29 cellular contexts compared by ENCODE assay signal in genomic region chr10:132355754-132356153, GRCh38.
"Had no signal": no experiment of that assay in that cellular context is flagged by ENCODE, and none has a peak within 500 bp of the region (broad histone marks: within the 10 kb centered on the region; RNA-seq: fewer than 3 reads in every experiment).

No MANE protein-coding gene starts in this region.

- H3K4me1 ChIP-seq: ascending aorta, esophagus squamous epithelium, parathyroid adenoma had no signal

- H3K27ac Mint-ChIP-seq: activated CD4-positive, alpha-beta memory T cell treated with anti-CD3 and anti-CD28 coated beads for 36 hours; activated CD4-positive, alpha-beta T cell treated with anti-CD3 and anti-CD28 coated beads, Interleukin-2, amount 10 ng/mL, durations not matched to agents 24 days and 14 days; activated naive CD8-positive, alpha-beta T cell; activated T-helper 17 cell treated with anti-CD3 and anti-CD28 coated beads, Interleukin-2, amount 50 U/mL, for 72 hours; natural killer cell; T-helper 1 cell treated with Interleukin-12 subunit alpha and Interleukin-12 subunit beta and Interleukin-4 antibody, amounts not matched to agents 30 μg/mL and 1 μg/mL, for 36 hours had no signal

- H3K4me3 Mint-ChIP-seq: activated CD4-positive, alpha-beta memory T cell treated with anti-CD3 and anti-CD28 coated beads for 36 hours; activated CD4-positive, alpha-beta T cell treated with anti-CD3 and anti-CD28 coated beads, Interleukin-2, amount 10 ng/mL, durations not matched to agents 24 days and 14 days; activated naive CD8-positive, alpha-beta T cell; activated T-cell treated with anti-CD3 and anti-CD28 coated beads, Interleukin-2, amount 50 U/mL, for 4 hours; activated T-helper 17 cell treated with anti-CD3 and anti-CD28 coated beads, Interleukin-2, amount 50 U/mL, for 72 hours; brain; natural killer cell; T-helper 1 cell treated with Interleukin-12 subunit alpha and Interleukin-12 subunit beta and Interleukin-4 antibody, amounts not matched to agents 30 μg/mL and 1 μg/mL, for 36 hours had no signal

- H3K9me3 Mint-ChIP-seq: activated CD4-positive, alpha-beta T cell treated with anti-CD3 and anti-CD28 coated beads, Interleukin-2, amount 10 ng/mL, durations not matched to agents 24 days and 14 days; activated T-cell treated with anti-CD3 and anti-CD28 coated beads, Interleukin-2, amount 50 U/mL, for 4 hours; activated T-helper 17 cell treated with anti-CD3 and anti-CD28 coated beads, Interleukin-2, amount 50 U/mL, for 72 hours; brain; natural killer cell; T-helper 1 cell treated with Interleukin-12 subunit alpha and Interleukin-12 subunit beta and Interleukin-4 antibody, amounts not matched to agents 30 μg/mL and 1 μg/mL, for 36 hours had no signal

- ATAC-seq: activated T-cell treated with anti-CD3 and anti-CD28 coated beads, Interleukin-2, amount 50 U/mL, for 4 hours; activated T-helper 17 cell treated with anti-CD3 and anti-CD28 coated beads, Interleukin-2, amount 50 U/mL, for 72 hours; left lung; natural killer cell; right cardiac atrium had no signal

- H3K4me2 ChIP-seq: SK-N-SH had no signal

- H3K27me3 ChIP-seq: ascending aorta, esophagus squamous epithelium, left lung had no signal

- H3K36me3 ChIP-seq: ascending aorta, thoracic aorta had no signal

- H3K27ac ChIP-seq: ascending aorta, epithelial cell of prostate, esophagus squamous epithelium, left lung, parathyroid adenoma, thoracic aorta had no signal

- DNase-seq: activated CD4-positive, alpha-beta memory T cell treated with anti-CD3 and anti-CD28 coated beads for 36 hours; activated CD4-positive, alpha-beta T cell treated with anti-CD3 and anti-CD28 coated beads, Interleukin-2, amount 10 ng/mL, durations not matched to agents 24 days and 14 days; activated CD4-positive, CD25-positive, alpha-beta regulatory T cell treated with anti-CD3 and anti-CD28 coated beads, Interleukin-2, amount 50 U/mL, for 72 hours; activated CD8-positive, alpha-beta memory T cell treated with anti-CD3 and anti-CD28 coated beads, Interleukin-2, amount 50 U/mL, for 48 hours; activated naive CD4-positive, alpha-beta T cell treated with Interleukin-2 at 50 U/mL for 16 hours; activated T-cell treated with anti-CD3 and anti-CD28 coated beads, Interleukin-2, amount 50 U/mL, for 4 hours; caudate nucleus; effector CD4-positive, alpha-beta T cell; esophagus squamous epithelium; foreskin melanocyte; mesendoderm; natural killer cell; SK-N-SH; stimulated activated CD4-positive, alpha-beta T cell treated with anti-CD3 and anti-CD28 coated beads, Interleukin-2, amount 100 ng/mL, for 48 hours; stimulated activated naive CD4-positive, alpha-beta T cell treated with Interleukin-2 at 50 U/mL for 16 hours; SW 1271; T1000; trophoblast cell had no signal

- H3K27me3 Mint-ChIP-seq: activated CD4-positive, alpha-beta memory T cell treated with anti-CD3 and anti-CD28 coated beads for 36 hours; activated CD4-positive, alpha-beta T cell treated with anti-CD3 and anti-CD28 coated beads, Interleukin-2, amount 10 ng/mL, durations not matched to agents 24 days and 14 days; activated naive CD8-positive, alpha-beta T cell; activated T-helper 17 cell treated with anti-CD3 and anti-CD28 coated beads, Interleukin-2, amount 50 U/mL, for 72 hours had no signal

- H2AFZ ChIP-seq: parathyroid adenoma had no signal

- H3K36me3 Mint-ChIP-seq: activated CD4-positive, alpha-beta memory T cell treated with anti-CD3 and anti-CD28 coated beads for 36 hours; activated naive CD8-positive, alpha-beta T cell; natural killer cell had no signal

- H3K4me3 ChIP-seq: ascending aorta, esophagus squamous epithelium, left lung, lung, thoracic aorta had no signal

- H3K9ac ChIP-seq: parathyroid adenoma, SK-N-SH had no signal

- H3K9me3 ChIP-seq: ascending aorta, esophagus squamous epithelium, left lung, SK-N-SH, thoracic aorta had no signal
